Comparison of ENCODE assay signal across 20 cellular contexts in genomic region chr11:45527898-45528297, GRCh38.
DNase-seq lines count a peak whose midpoint lies in the region; ATAC-seq and TF ChIP-seq lines count a peak whose summit lies in the region.
"Had no signal": no experiment of that assay in that cellular context is flagged by ENCODE, and none has a peak within 500 bp of the region (broad histone marks: within the 10 kb centered on the region; RNA-seq: fewer than 3 reads in every experiment).

No MANE protein-coding gene starts in this region.

- H3K36me3 Mint-ChIP-seq in activated CD8-positive, alpha-beta T cell treated with anti-CD3 and anti-CD28 coated beads for 36 hours (ENCODE audit: low read depth): no peaks in the 10 kb centered on the region
- no peaks in the 10 kb centered on the region for H3K36me3 Mint-ChIP-seq in activated CD8-positive, alpha-beta T cell treated with anti-CD3 and anti-CD28 coated beads, Interleukin-2, amount 10 ng/mL, durations not matched to agents 7 days and 5 days (ENCODE audit: low read depth)

- DNase-seq in activated CD8-positive, alpha-beta T cell treated with anti-CD3 and anti-CD28 coated beads for 36 hours: peak; percentile 42
- DNase-seq in activated CD8-positive, alpha-beta T cell treated with anti-CD3 and anti-CD28 coated beads, Interleukin-2, amount 10 ng/mL, durations not matched to agents 7 days and 5 days: no peak
- DNase-seq in RPMI7951 (ENCODE audit: low read depth) (peak; percentile 11), head of caudate nucleus (peak in 34 of 42 donors; percentile 14 to 77 (median 47)), midbrain (lab: John Stamatoyannopoulos, UW) (no peak), COLO829 (ENCODE audit: low spot score) (no peak), AG08396 (ENCODE audit: low spot score) (no peak)
- DNase-seq: ACHN; Caco-2; central memory CD4-positive, alpha-beta T cell; GF-D8; NCI-H1105; NCI-H2171; posterior cingulate gyrus; SJCRH30; small intestine; stomach; T1000 had no signal

- CTCF ChIA-PET in activated CD8-positive, alpha-beta T cell treated with anti-CD3 and anti-CD28 coated beads for 36 hours (lab: Charles Lee): interaction anchor here (1.5 kb wide), 1 partner anchor 28 kb away, joined by 3 read pairs; no protein-coding TSS in a partner anchor
- CTCF ChIA-PET in activated CD8-positive, alpha-beta T cell treated with anti-CD3 and anti-CD28 coated beads, Interleukin-2, amount 10 ng/mL, durations not matched to agents 7 days and 5 days (lab: Charles Lee): no interaction called here

- H3K27me3 Mint-ChIP-seq in activated CD8-positive, alpha-beta T cell treated with anti-CD3 and anti-CD28 coated beads for 36 hours: peaks cover 2% of the 10 kb centered on the region
- no peaks in the 10 kb centered on the region for H3K27me3 Mint-ChIP-seq in activated CD8-positive, alpha-beta T cell treated with anti-CD3 and anti-CD28 coated beads, Interleukin-2, amount 10 ng/mL, durations not matched to agents 7 days and 5 days (ENCODE audit: low read depth)

- peak; percentile 51 for ATAC-seq in activated CD8-positive, alpha-beta T cell treated with anti-CD3 and anti-CD28 coated beads for 36 hours
- ATAC-seq in activated CD8-positive, alpha-beta T cell treated with anti-CD3 and anti-CD28 coated beads, Interleukin-2, amount 10 ng/mL, durations not matched to agents 7 days and 5 days: no peak
- ATAC-seq in GM18907 (IDR thresholded peaks at IDR 0.05; ENCODE audit: unreplicated experiment): peak; percentile 42
- ATAC-seq: foreskin keratinocyte had no signal

- H3K27ac Mint-ChIP-seq in activated CD8-positive, alpha-beta T cell treated with anti-CD3 and anti-CD28 coated beads for 36 hours: no peak overlapping the region
- no peak overlapping the region for H3K27ac Mint-ChIP-seq in activated CD8-positive, alpha-beta T cell treated with anti-CD3 and anti-CD28 coated beads, Interleukin-2, amount 10 ng/mL, durations not matched to agents 7 days and 5 days

- H3K4me3 Mint-ChIP-seq in activated CD8-positive, alpha-beta T cell treated with anti-CD3 and anti-CD28 coated beads for 36 hours: no peak overlapping the region
- H3K4me3 Mint-ChIP-seq in activated CD8-positive, alpha-beta T cell treated with anti-CD3 and anti-CD28 coated beads, Interleukin-2, amount 10 ng/mL, durations not matched to agents 7 days and 5 days: no peak overlapping the region

- peaks cover 5% of the 10 kb centered on the region for H3K9me3 Mint-ChIP-seq in activated CD8-positive, alpha-beta T cell treated with anti-CD3 and anti-CD28 coated beads for 36 hours
- no peaks in the 10 kb centered on the region for H3K9me3 Mint-ChIP-seq in activated CD8-positive, alpha-beta T cell treated with anti-CD3 and anti-CD28 coated beads, Interleukin-2, amount 10 ng/mL, durations not matched to agents 7 days and 5 days (ENCODE audit: insufficient read depth)

- intact Hi-C loops in activated CD8-positive, alpha-beta T cell treated with anti-CD3 and anti-CD28 coated beads for 36 hours (cut with micrococcal nuclease): no loop called here
- intact Hi-C loops in head of caudate nucleus (cut with DNase I): no loop called here

- no peak for TF ChIP-seq CTCF in activated CD8-positive, alpha-beta T cell treated with anti-CD3 and anti-CD28 coated beads for 36 hours (IDR thresholded peaks at IDR 0.05)

- H3K4me1 Mint-ChIP-seq in activated CD8-positive, alpha-beta T cell treated with anti-CD3 and anti-CD28 coated beads for 36 hours (ENCODE audit: low read depth): peaks cover 9% of the 10 kb centered on the region
- H3K4me1 Mint-ChIP-seq in activated CD8-positive, alpha-beta T cell treated with anti-CD3 and anti-CD28 coated beads, Interleukin-2, amount 10 ng/mL, durations not matched to agents 7 days and 5 days (ENCODE audit: low read depth): no peaks in the 10 kb centered on the region

- POLR2A ChIA-PET in activated CD8-positive, alpha-beta T cell treated with anti-CD3 and anti-CD28 coated beads for 36 hours (lab: Charles Lee): no interaction called here
- POLR2A ChIA-PET in activated CD8-positive, alpha-beta T cell treated with anti-CD3 and anti-CD28 coated beads, Interleukin-2, amount 10 ng/mL, durations not matched to agents 7 days and 5 days (lab: Charles Lee): no interaction called here

Comparison
In these comparisons a context has a peak if more than half of its experiments do, and no peak if none do; other contexts are left out.
1. DNase-seq: peak in activated CD8-positive, alpha-beta T cell treated with anti-CD3 and anti-CD28 coated beads for 36 hours (single experiment), RPMI7951 (single experiment) and head of caudate nucleus (34 of 42); none in activated CD8-positive, alpha-beta T cell treated with anti-CD3 and anti-CD28 coated beads, Interleukin-2, amount 10 ng/mL, durations not matched to agents 7 days and 5 days (single experiment), midbrain (single experiment), COLO829 (single experiment) and AG08396 (single experiment).